ENCODE assay signal across 8 cellular contexts in genomic region chrX:72245461-72246089, GRCh38. TPM values are rescaled to one million over a fixed set of nuclear protein-coding genes. Genes with fewer than 3 reads are reported as not detected.
DNase-seq lines count a peak whose midpoint lies in the region; ATAC-seq, FAIRE-seq and TF ChIP-seq lines count a peak whose summit lies in the region.

No MANE protein-coding gene starts in this region.

- intact Hi-C loops in GM12878 (cut with micrococcal nuclease; ENCODE audit: unreplicated experiment): loop anchor here (1.0 kb wide), 1 partner anchor 295 kb away; no protein-coding TSS in a partner anchor

- H3K4me3 ChIP-seq in Loucy (ENCODE audit: low read length, poor library complexity, severe bottlenecking): no peak overlapping the region
- H3K4me3 ChIP-seq in GM12878: no peak overlapping the region

- TF ChIP-seq POLR2A in GM12878 (IDR thresholded peaks at IDR 0.05; ENCODE audit: low read depth, low read length): no peak

- H3K4me2 ChIP-seq in Loucy (ENCODE audit: low read depth, low read length, poor library complexity, severe bottlenecking): no peak overlapping the region
- no peak overlapping the region for H3K4me2 ChIP-seq in GM12878 (ENCODE audit: control insufficient read depth, insufficient read depth)

- whole genome bisulfite sequencing in GM12878 (ENCODE audit: insufficient coverage, insufficient replicate concordance, low lambda C conversion rate, missing lambda C conversion rate): 98% methylated on average over 3 of the region's 3 CpGs

- ATAC-seq in GM12878 (peak; percentile 91), GM18858 (IDR thresholded peaks at IDR 0.05; ENCODE audit: unreplicated experiment) (no peak)

- FAIRE-seq in GM12878 (lab: Jason Lieb, UNC): peak; percentile 84

- H3K9me3 ChIP-seq in Loucy (ENCODE audit: insufficient read depth, low read depth, low read length) (no peaks in the 10 kb centered on the region), GM12878 (replicated peaks; ENCODE audit: control insufficient read depth, insufficient read depth, low read length) (no peaks in the 10 kb centered on the region)

- no peak for TF ChIP-seq EP300 in GM12878 (IDR thresholded peaks at IDR 0.05; ENCODE audit: borderline replicate concordance in 1 of 2, control insufficient read depth in 1 of 2, low read depth in 2 of 2, low read length in 2 of 2)

- TF ChIP-seq RAD21 in GM12878 (IDR thresholded peaks at IDR 0.05; ENCODE audit: insufficient read depth, low read depth, low read length): peak; percentile 69

- H4K20me1 ChIP-seq in Loucy (ENCODE audit: insufficient read depth, low read length, poor library complexity, severe bottlenecking) (no peaks in the 10 kb centered on the region), GM12878 (ENCODE audit: control insufficient read depth, insufficient read depth) (no peaks in the 10 kb centered on the region)

- SMC1A ChIA-PET in GM12878 (lab: Charles Lee; ENCODE audit: uncharacterized antibody, unreplicated experiment): interaction anchor here (0.6 to 3.2 kb wide), 5 partner anchors 23 to 310 kb away, joined by 3 to 17 read pairs (median 7); partner anchors contain the start of gene RPS4X

- H3F3A ChIP-seq in Loucy (ENCODE audit: low read depth): no peaks in the 10 kb centered on the region

- H3K79me2 ChIP-seq in Loucy (ENCODE audit: insufficient read depth, low read length): no peaks in the 10 kb centered on the region
- no peaks in the 10 kb centered on the region for H3K79me2 ChIP-seq in GM12878 (ENCODE audit: control insufficient read depth, insufficient read depth, low read length)

- H3K9me2 ChIP-seq in Loucy (replicated peaks; ENCODE audit: low read depth, low read length): no peaks in the 10 kb centered on the region

- CTCF ChIA-PET in GM12878 (lab: Yijun Ruan, JAX): interaction anchor here (0.6 to 3.8 kb wide), 24 partner anchors 9 to 310 kb away, joined by 3 to 40 read pairs (median 4); partner anchors contain the start of gene RPS4X

- in situ Hi-C loops in GM12878 (cut with MboI): loop anchor here (10.0 to 25.0 kb wide), 3 partner anchors 299 to 1892 kb away; no protein-coding TSS in a partner anchor

- RAD21 ChIA-PET in GM12878 (lab: Charles Lee; ENCODE audit: unreplicated experiment): interaction anchor here (0.8 to 2.9 kb wide), 6 partner anchors 9 to 310 kb away, joined by 3 to 8 read pairs (median 4); no protein-coding TSS in a partner anchor

- H3K4me1 ChIP-seq in Loucy (ENCODE audit: insufficient read depth, low read length, poor library complexity, severe bottlenecking) (no peaks in the 10 kb centered on the region), GM12878 (ENCODE audit: control insufficient read depth, insufficient read depth, low read length) (no peaks in the 10 kb centered on the region)

- no TSS peak for BruUV-seq in GM12878 (replicated peaks; lab: Mats Ljungman, UMichigan)

- H3K27me3 ChIP-seq in Loucy (ENCODE audit: insufficient read depth, low read length, poor library complexity, severe bottlenecking) (no peaks in the 10 kb centered on the region), GM12878 (replicated peaks in 1 of 2; ENCODE audit: control insufficient read depth in 2 of 2, insufficient read depth in 2 of 2, low read length in 1 of 2) (no peaks in the 10 kb centered on the region)

- H3K36me3 ChIP-seq in Loucy (ENCODE audit: insufficient read depth, low read length) (no peaks in the 10 kb centered on the region), GM12878 (ENCODE audit: control insufficient read depth in 2 of 2, insufficient read depth in 2 of 2, low read length in 1 of 2) (no peaks in the 10 kb centered on the region)

- peak; percentile 21 to 43 for DNase-seq in SHP77 (lab: John Stamatoyannopoulos, UW)
- no peak for DNase-seq in SHP77 treated with DMSO at 0.1 percent for 48 hours (lab: John Stamatoyannopoulos, UW)
- peak; percentile 1 to 4 for DNase-seq in SW 1271 (lab: John Stamatoyannopoulos, UW)
- no peak for DNase-seq in GM12878 (ENCODE audit: low read depth, low spot score)
- peak; percentile 77 for DNase-seq in iPS-NIHi11 (ENCODE audit: low spot score)
- peak; percentile 37 to 48 for DNase-seq in stimulated activated CD4-positive, alpha-beta T cell treated with anti-CD3 and anti-CD28 coated beads, Interleukin-2, amount 100 ng/mL, for 48 hours

- TF ChIP-seq CTCF in Loucy (conservative IDR thresholded peaks at IDR 0.05; ENCODE audit: low read length) (peak; percentile 79), GM12878 (IDR thresholded peaks at IDR 0.05 in 2 of 3, conservative IDR thresholded peaks at IDR 0.05 in 1 of 3; ENCODE audit: control insufficient read depth in 2 of 3, extremely low read depth in 1 of 3, insufficient read depth in 1 of 3, low read depth in 3 of 3, low read length in 3 of 3) (peak; percentile 80 to 83 (median 81))

- POLR2A ChIA-PET in GM12878 (lab: Charles Lee): no interaction called here

- H3K27ac ChIP-seq in GM12878 (ENCODE audit: control insufficient read depth, insufficient read depth): no peak overlapping the region

- H2AFZ ChIP-seq in Loucy (ENCODE audit: low read length) (no peak overlapping the region), GM12878 (ENCODE audit: control insufficient read depth, low read depth, low read length) (no peak overlapping the region)

- H3K9ac ChIP-seq in Loucy (ENCODE audit: low read depth, low read length, poor library complexity, severe bottlenecking) (no peak overlapping the region), GM12878 (ENCODE audit: control insufficient read depth, insufficient read depth, low read length) (no peak overlapping the region)

TF ChIP-seq in GM12878, 131 proteins besides CTCF, POLR2A, EP300 and RAD21 (continues in another document):
- TF ChIP-seq E4F1 (IDR thresholded peaks at IDR 0.05; ENCODE audit: borderline replicate concordance, partially characterized antibody): no peak
- TF ChIP-seq BHLHE40 (IDR thresholded peaks at IDR 0.05; ENCODE audit: borderline replicate concordance in 1 of 2, low read depth in 2 of 2, low read length in 1 of 2): no peak
- no peak for TF ChIP-seq KLF5 (IDR thresholded peaks at IDR 0.05; ENCODE audit: partially characterized antibody)
- no peak for TF ChIP-seq ZNF384 (IDR thresholded peaks at IDR 0.05; ENCODE audit: borderline replicate concordance, low read depth, low read length)
- TF ChIP-seq SMAD1 (IDR thresholded peaks at IDR 0.05; ENCODE audit: low read depth, partially characterized antibody): no peak
- TF ChIP-seq IKZF1 (conservative IDR thresholded peaks at IDR 0.05): 0 out of 2 replicates have a peak, but pooled peaks have one; percentile 23

RNA-seq across cellular contexts. Expression of gene ERCC6L, which starts 6.7 kb away (rescaled TPM):
- total RNA-seq in GM12878 (2013; cell fraction: nucleolus; rRNA removed): 3.8 and 4.3 TPM in 2 replicates
- total RNA-seq in GM12878 (2014; rRNA removed) (6.5 and 6.6 TPM in 2 replicates), GM12878 (2014; rRNA removed; fragmentation: Illumina TruSeq; extraction: Trizol) (11.1 and 12.3 TPM in 2 replicates), GM12878 (2021) (8.0 and 8.8 TPM in 2 replicates)
- 1.9 TPM for polyA plus RNA-seq in GM12878 (2011; ENCODE audit: low read depth)
- polyA plus RNA-seq in GM12878 (2011; rRNA removed) (6.6 and 10.6 TPM in 2 replicates), GM12878 (2014; fragmentation: Illumina TruSeq; extraction: Trizol) (10.4 and 12.3 TPM in 2 replicates), GM12878 (2014; fragmentation: Nextera tagmentation; extraction: Ambion mirVana) (1 to 10 TPM; 4.7 to 5.6 TPM), GM12878 (2014; rRNA removed) (4.6 and 5.6 TPM in 2 replicates), GM12878 (2016; fragmentation: Nextera tagmentation; extraction: Ambion mirVana) (10 to 100 TPM; 11.0 to 13.1 TPM)
- polyA plus RNA-seq in GM12878 (2011; cell fraction: cytosol; rRNA removed): 2.1 and 2.4 TPM in 2 replicates
- polyA plus RNA-seq in GM12878 (2011; cell fraction: nucleus; rRNA removed): 3.3 and 4.1 TPM in 2 replicates
- 2.8 and 3.9 TPM in 2 replicates for polyA plus RNA-seq in GM12878 (2012)
- 6.0 and 9.0 TPM in 2 replicates for polyA minus RNA-seq in GM12878 (2011; rRNA and poly(A)+ RNA removed)
- 2.8 and 4.8 TPM in 2 replicates for polyA minus RNA-seq in GM12878 (2011; cell fraction: cytosol; rRNA and poly(A)+ RNA removed)
- 2.5 and 3.2 TPM in 2 replicates for polyA minus RNA-seq in GM12878 (2011; cell fraction: nucleus; rRNA and poly(A)+ RNA removed)

RNA-seq across cellular contexts. Expression of gene RPS4X, which starts 31.5 kb away (rescaled TPM):
- total RNA-seq in GM12878 (2013; cell fraction: nucleolus; rRNA removed): 245 and 264 TPM in 2 replicates
- total RNA-seq in GM12878 (2014; rRNA removed) (2,058 and 2,209 TPM in 2 replicates), GM12878 (2014; rRNA removed; fragmentation: Illumina TruSeq; extraction: Trizol) (2,377 and 2,415 TPM in 2 replicates), GM12878 (2021) (1,872 and 1,950 TPM in 2 replicates)
- polyA plus RNA-seq in GM12878 (2011; ENCODE audit: low read depth): 3,382 TPM
- polyA plus RNA-seq in GM12878 (2011; rRNA removed) (2,950 and 2,951 TPM in 2 replicates), GM12878 (2014; fragmentation: Illumina TruSeq; extraction: Trizol) (3,485 and 4,083 TPM in 2 replicates), GM12878 (2014; fragmentation: Nextera tagmentation; extraction: Ambion mirVana) (1,000 to 10,000 TPM; 1,791 to 1,844 TPM), GM12878 (2014; rRNA removed) (2,579 and 2,978 TPM in 2 replicates), GM12878 (2016; fragmentation: Nextera tagmentation; extraction: Ambion mirVana) (100 to 1,000 TPM; 655 to 682 TPM)
- 3,063 and 3,447 TPM in 2 replicates for polyA plus RNA-seq in GM12878 (2011; cell fraction: cytosol; rRNA removed)
- 1,192 and 1,272 TPM in 2 replicates for polyA plus RNA-seq in GM12878 (2011; cell fraction: nucleus; rRNA removed)
- 3,368 and 3,751 TPM in 2 replicates for polyA plus RNA-seq in GM12878 (2012)
- 1,871 and 1,904 TPM in 2 replicates for polyA minus RNA-seq in GM12878 (2011; rRNA and poly(A)+ RNA removed)
- polyA minus RNA-seq in GM12878 (2011; cell fraction: cytosol; rRNA and poly(A)+ RNA removed): 549 and 570 TPM in 2 replicates
- polyA minus RNA-seq in GM12878 (2011; cell fraction: nucleus; rRNA and poly(A)+ RNA removed): 225 and 312 TPM in 2 replicates

Comparison
In these comparisons a context has a peak if more than half of its experiments do, and no peak if none do; other contexts are left out.
1. DNase-seq: peak in SHP77 (2 of 2), SW 1271 (2 of 2), iPS-NIHi11 (single experiment) and stimulated activated CD4-positive, alpha-beta T cell treated with anti-CD3 and anti-CD28 coated beads, Interleukin-2, amount 100 ng/mL, for 48 hours (2 of 2); none in SHP77 treated with DMSO at 0.1 percent for 48 hours (single experiment) and GM12878 (single experiment).